16 cellular contexts compared by ENCODE assay signal in genomic region chr6:41813469-41813868, GRCh38. TPM values are rescaled to one million over a fixed set of nuclear protein-coding genes. Genes with fewer than 3 reads are reported as not detected.
A peak's percentile ranks its signal among the peaks of the same experiment; 100 is the strongest.
DNase-seq lines count a peak whose midpoint lies in the region; ATAC-seq and TF ChIP-seq lines count a peak whose summit lies in the region.
"Had no signal": no experiment of that assay in that cellular context is flagged by ENCODE, and none has a peak within 500 bp of the region (broad histone marks: within the 10 kb centered on the region; RNA-seq: fewer than 3 reads in every experiment).

No MANE protein-coding gene starts in this region.

- H3K36me3 Mint-ChIP-seq in brain: peaks cover 2% of the 10 kb centered on the region
- no peaks in the 10 kb centered on the region for H3K36me3 Mint-ChIP-seq in glutamatergic neuron (ENCODE audit: unreplicated experiment)

- peaks cover 34% of the 10 kb centered on the region for H3K4me1 Mint-ChIP-seq in brain
- H3K4me1 Mint-ChIP-seq in glutamatergic neuron (ENCODE audit: low read depth, unreplicated experiment): peaks cover 19% of the 10 kb centered on the region
- H3K4me1 Mint-ChIP-seq: B cell had no signal

- TF ChIP-seq CTCF in brain (conservative IDR thresholded peaks at IDR 0.05) (no peak), glutamatergic neuron (IDR thresholded peaks at IDR 0.05; ENCODE audit: partially characterized antibody, unreplicated experiment) (no peak)

- H3K9me3 Mint-ChIP-seq in brain (peaks cover 0 to 1% (median 0%) of the 10 kb centered on the region in 5 experiments), glutamatergic neuron (ENCODE audit: unreplicated experiment) (no peaks in the 10 kb centered on the region)

- H3K27ac Mint-ChIP-seq in brain: peak overlapping the region in 4 of 5 experiments; percentile 43 to 95 (median 84)
- H3K27ac Mint-ChIP-seq in glutamatergic neuron (ENCODE audit: unreplicated experiment): peak overlapping the region; percentile 56
- H3K27ac Mint-ChIP-seq: B cell had no signal

- DNase-seq in DMS 273 (lab: John Stamatoyannopoulos, UW; ENCODE audit: unreplicated experiment) (peak; percentile 44), DMS 273 treated with DMSO at 0.1 percent for 48 hours (lab: John Stamatoyannopoulos, UW) (no peak), HS-5 (ENCODE audit: low read depth) (peak; percentile 10), glutamatergic neuron (no peak), amygdala (lab: John Stamatoyannopoulos, UW) (no peak)
- DNase-seq: NCI-H1417; NCI-H187 treated with DMSO at 0.1 percent for 48 hours; NCI-H345; NCI-H526 treated with DMSO at 0.1 percent for 48 hours; NK-92 treated with Interleukin-12 subunit alpha and Interleukin-12 subunit beta, amount 100 ng/mL, for 24 hours; Right ventricle myocardium superior had no signal

- H3K27me3 Mint-ChIP-seq in brain (no peaks in the 10 kb centered on the region), glutamatergic neuron (ENCODE audit: unreplicated experiment) (peaks cover 3% of the 10 kb centered on the region)
- H3K27me3 Mint-ChIP-seq: B cell had no signal

- peak overlapping the region in 1 of 5 experiments; percentile 50 for H3K4me3 Mint-ChIP-seq in brain
- no peak overlapping the region for H3K4me3 Mint-ChIP-seq in glutamatergic neuron (ENCODE audit: unreplicated experiment)
- H3K4me3 Mint-ChIP-seq: B cell had no signal

- ATAC-seq in GM21576 (IDR thresholded peaks at IDR 0.05; ENCODE audit: unreplicated experiment) (no peak), HG03354 (IDR thresholded peaks at IDR 0.05; ENCODE audit: poor library complexity, severe bottlenecking, unreplicated experiment) (no peak)

RNA-seq across cellular contexts. Expression of gene TOMM6, which starts 26.0 kb away (rescaled TPM):
- 218 TPM for polyA plus RNA-seq in brain (ENCODE audit: insufficient read depth, low read depth, low replicate concordance)
- 111 TPM for total RNA-seq in glutamatergic neuron (ENCODE audit: unreplicated experiment)

RNA-seq across cellular contexts. Expression of gene PRICKLE4, which starts 32.9 kb away (rescaled TPM):
- polyA plus RNA-seq in brain (ENCODE audit: insufficient read depth, low read depth, low replicate concordance): not detected
- total RNA-seq in glutamatergic neuron (ENCODE audit: unreplicated experiment): 2.3 TPM
- total RNA-seq: B cell had no signal
- polyA plus RNA-seq: AG04450 had no signal

RNA-seq across cellular contexts. Expression of gene FRS3, which starts 33.8 kb away (rescaled TPM):
- 16.7 TPM for polyA plus RNA-seq in brain (ENCODE audit: insufficient read depth, low read depth, low replicate concordance)
- 17.8 TPM for total RNA-seq in glutamatergic neuron (ENCODE audit: unreplicated experiment)

Comparison
In these comparisons a context has a peak if more than half of its experiments do, and no peak if none do; other contexts are left out.
1. DNase-seq: peak in DMS 273 (single experiment) and HS-5 (single experiment); none in DMS 273 treated with DMSO at 0.1 percent for 48 hours (single experiment), glutamatergic neuron (single experiment) and amygdala (0 of 56).